In the genomic region with DNA sequence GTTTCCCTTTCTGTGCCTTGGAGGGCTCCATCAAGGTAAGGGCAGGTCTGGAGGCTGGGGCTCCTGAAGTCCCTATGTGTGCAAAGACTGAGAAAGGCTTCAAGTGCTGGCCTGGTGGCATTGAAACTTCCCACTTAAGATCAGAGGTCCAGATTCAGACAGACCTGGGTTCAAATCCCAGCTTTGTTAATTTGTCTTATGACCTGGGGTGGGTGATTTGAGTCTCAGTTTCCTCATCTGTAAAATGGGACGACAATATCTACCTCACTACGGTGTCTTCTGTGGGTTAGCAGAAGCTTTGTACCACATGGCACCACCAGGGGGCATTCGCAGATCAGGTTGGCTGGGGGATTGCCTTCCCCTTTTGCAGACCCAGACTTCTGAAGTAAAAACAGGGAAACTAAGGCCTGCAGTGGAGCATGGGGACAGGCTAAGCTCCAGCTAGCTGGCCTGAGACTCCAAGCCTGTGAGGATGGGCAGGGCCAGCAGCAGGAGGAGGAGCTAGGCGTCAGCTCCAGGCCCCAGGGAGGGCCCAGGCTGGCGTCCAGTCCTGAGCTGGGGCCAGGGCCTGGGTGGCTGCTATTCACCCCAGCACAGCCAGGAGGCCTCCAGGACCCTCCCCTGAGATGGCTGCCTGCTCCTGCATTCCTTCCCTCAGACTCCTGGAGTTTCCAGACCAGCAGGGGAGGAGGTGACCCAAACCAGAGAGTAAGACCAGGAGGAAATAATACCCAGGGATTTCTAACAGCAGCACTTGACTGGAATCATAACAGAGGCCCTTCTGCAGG, we compare ENCODE assay signal across 8 cellular contexts. TPM values are rescaled to one million over a fixed set of nuclear protein-coding genes. Genes with fewer than 3 reads are reported as not detected.
DNase-seq lines count a peak whose midpoint lies in the region; ATAC-seq lines count a peak whose summit lies in the region.

No MANE protein-coding gene starts in this region.

- no peaks in the 10 kb centered on the region for H3K27me3 ChIP-seq in naive thymus-derived CD4-positive, alpha-beta T cell (ENCODE audit: control insufficient read depth in 2 of 2, insufficient read depth in 2 of 2, low read length in 2 of 2)

- no peaks in the 10 kb centered on the region for H3K9me3 ChIP-seq in naive thymus-derived CD4-positive, alpha-beta T cell (ENCODE audit: control insufficient read depth in 2 of 3, low read length in 3 of 3)

- peaks cover 8% of the 10 kb centered on the region for H3K36me3 Mint-ChIP-seq in activated T-helper 17 cell treated with anti-CD3 and anti-CD28 coated beads, Interleukin-2, amount 50 U/mL, for 72 hours (ENCODE audit: low read depth)
- peaks cover 0 to 9% (median 8%) of the 10 kb centered on the region in 5 donors for H3K36me3 Mint-ChIP-seq in naive thymus-derived CD4-positive, alpha-beta T cell

- H3K27me3 Mint-ChIP-seq in activated T-helper 17 cell treated with anti-CD3 and anti-CD28 coated beads, Interleukin-2, amount 50 U/mL, for 72 hours: no peaks in the 10 kb centered on the region
- H3K27me3 Mint-ChIP-seq in naive thymus-derived CD4-positive, alpha-beta T cell: no peaks in the 10 kb centered on the region

- peak overlapping the region; percentile 80 for H3K4me3 ChIP-seq in naive thymus-derived CD4-positive, alpha-beta T cell (ENCODE audit: low read length)

- peaks cover 10% of the 10 kb centered on the region for H3K4me1 Mint-ChIP-seq in activated T-helper 17 cell treated with anti-CD3 and anti-CD28 coated beads, Interleukin-2, amount 50 U/mL, for 72 hours
- peaks cover 17 to 51% (median 36%) of the 10 kb centered on the region in 7 donors for H3K4me1 Mint-ChIP-seq in naive thymus-derived CD4-positive, alpha-beta T cell

- peaks cover 0 to 34% (median 10%) of the 10 kb centered on the region in 3 experiments for H3K36me3 ChIP-seq in naive thymus-derived CD4-positive, alpha-beta T cell (ENCODE audit: control insufficient read depth in 2 of 3, insufficient read depth in 3 of 3, low read length in 3 of 3)

- intact Hi-C loops in naive thymus-derived CD4-positive, alpha-beta T cell (cut with micrococcal nuclease): loop anchor here (1.0 to 5.0 kb wide), 8 partner anchors 25 to 794 kb away; a partner anchor contains a TSS

- H3K9me3 Mint-ChIP-seq in activated T-helper 17 cell treated with anti-CD3 and anti-CD28 coated beads, Interleukin-2, amount 50 U/mL, for 72 hours: no peaks in the 10 kb centered on the region
- no peaks in the 10 kb centered on the region for H3K9me3 Mint-ChIP-seq in naive thymus-derived CD4-positive, alpha-beta T cell

- CTCF ChIA-PET in naive thymus-derived CD4-positive, alpha-beta T cell (lab: Charles Lee): interaction anchor here (0.6 to 8.8 kb wide), 38 partner anchors 8 to 198 kb away, joined by 3 to 157 read pairs (median 6); a partner anchor contains a TSS

- peak overlapping the region; percentile 75 for H3K27ac ChIP-seq in naive thymus-derived CD4-positive, alpha-beta T cell (ENCODE audit: low read depth, low read length)

- ATAC-seq in activated T-helper 17 cell treated with anti-CD3 and anti-CD28 coated beads, Interleukin-2, amount 50 U/mL, for 72 hours (replicated peaks): peak; percentile 45
- peak; percentile 66 for ATAC-seq in naive thymus-derived CD4-positive, alpha-beta T cell

- DNase-seq in CMK (ENCODE audit: low read depth) (peak; percentile 88), HT-29 (ENCODE audit: low spot score) (peak; percentile 80), RKO (ENCODE audit: low spot score) (peak; percentile 90), fibroblast of peridontal ligament (ENCODE audit: extremely low read depth) (peak; percentile 92), OCI-M2 (lab: John Stamatoyannopoulos, UW; ENCODE audit: unreplicated experiment) (no peak)
- DNase-seq in naive thymus-derived CD4-positive, alpha-beta T cell: peak; percentile 70 to 91 (median 88)
- DNase-seq in stimulated activated CD8-positive, alpha-beta memory T cell treated with anti-CD3 and anti-CD28 coated beads, Interleukin-7, amount 100 ng/mL, for 4 hours (ENCODE audit: low read depth in 2 of 2): peak; percentile 75 to 85

- POLR2A ChIA-PET in naive thymus-derived CD4-positive, alpha-beta T cell (lab: Charles Lee): interaction anchor here (0.6 to 32.8 kb wide), 12 partner anchors 12 to 1386 kb away, joined by 3 to 1265 read pairs (median 10); a partner anchor contains a TSS

- H3K4me3 Mint-ChIP-seq in activated T-helper 17 cell treated with anti-CD3 and anti-CD28 coated beads, Interleukin-2, amount 50 U/mL, for 72 hours: peak overlapping the region; percentile 79
- H3K4me3 Mint-ChIP-seq in naive thymus-derived CD4-positive, alpha-beta T cell: peak overlapping the region; percentile 82 to 93 (median 88)

- H3K4me1 ChIP-seq in naive thymus-derived CD4-positive, alpha-beta T cell (ENCODE audit: control insufficient read depth in 2 of 2, insufficient read depth in 2 of 2, low read length in 2 of 2): peaks cover 27 to 29% of the 10 kb centered on the region in 2 donors

- H3K27ac Mint-ChIP-seq in activated T-helper 17 cell treated with anti-CD3 and anti-CD28 coated beads, Interleukin-2, amount 50 U/mL, for 72 hours: peak overlapping the region; percentile 82
- H3K27ac Mint-ChIP-seq in naive thymus-derived CD4-positive, alpha-beta T cell: peak overlapping the region; percentile 74 to 96 (median 91)

RNA-seq across cellular contexts. Expression of a gene that starts 1.5 kb away (rescaled TPM):
- total RNA-seq in HT-29 (2014; rRNA removed; shearing (Covaris generic)): 1.5 and 2.0 TPM in 2 replicates
- total RNA-seq in activated T-helper 17 cell treated with anti-CD3 and anti-CD28 coated beads, Interleukin-2, amount 50 U/mL, for 72 hours: 1 to 10 TPM; 4.6 to 4.8 TPM
- 10 to 100 TPM; 12.4 to 21.3 (median 17.9) TPM for total RNA-seq in naive thymus-derived CD4-positive, alpha-beta T cell
- 10 to 100 TPM; 19.0 to 43.0 TPM for polyA plus RNA-seq in naive thymus-derived CD4-positive, alpha-beta T cell

RNA-seq across cellular contexts. Expression of a gene that starts 21.2 kb away (rescaled TPM):
- total RNA-seq in HT-29 (2014; rRNA removed; shearing (Covaris generic)): not detected in 2 replicates
- 10 to 100 TPM; 41.1 to 88.6 TPM for total RNA-seq in activated T-helper 17 cell treated with anti-CD3 and anti-CD28 coated beads, Interleukin-2, amount 50 U/mL, for 72 hours
- total RNA-seq in naive thymus-derived CD4-positive, alpha-beta T cell: 100 to 1,000 TPM in 1 of 5 experiments, 10 to 100 TPM in 2, 1 to 10 TPM in 1, under 1 TPM in 1; 0.49 to 158 (median 46.0) TPM
- polyA plus RNA-seq in naive thymus-derived CD4-positive, alpha-beta T cell: 1 to 10 TPM; 2.0 to 6.3 TPM

RNA-seq across cellular contexts. Expression of a gene that starts 38.9 kb away (rescaled TPM):
- total RNA-seq in HT-29 (2014; rRNA removed; shearing (Covaris generic)): 17.2 and 17.4 TPM in 2 replicates
- total RNA-seq in activated T-helper 17 cell treated with anti-CD3 and anti-CD28 coated beads, Interleukin-2, amount 50 U/mL, for 72 hours: 10 to 100 TPM; 26.9 to 41.2 TPM
- total RNA-seq in naive thymus-derived CD4-positive, alpha-beta T cell: 10 to 100 TPM; 47.2 to 73.8 (median 70.9) TPM
- 10 to 100 TPM; 62.6 to 84.7 TPM for polyA plus RNA-seq in naive thymus-derived CD4-positive, alpha-beta T cell

RNA-seq across cellular contexts. Expression of a gene that starts 41.3 kb away (rescaled TPM):
- 48.5 and 50.2 TPM in 2 replicates for total RNA-seq in HT-29 (2014; rRNA removed; shearing (Covaris generic))
- total RNA-seq in activated T-helper 17 cell treated with anti-CD3 and anti-CD28 coated beads, Interleukin-2, amount 50 U/mL, for 72 hours: 100 to 1,000 TPM; 175 to 300 TPM
- 100 to 1,000 TPM in 1 of 5 experiments, under 1 TPM in 2, not detected in 2; 0.64 to 260 (median 0.98) TPM for total RNA-seq in naive thymus-derived CD4-positive, alpha-beta T cell
- not detected for polyA plus RNA-seq in naive thymus-derived CD4-positive, alpha-beta T cell
